Comparison of ENCODE assay signal across 1 cellular context in genomic region chr20:47969426-47969825, GRCh38.
TF ChIP-seq lines count a peak whose summit lies in the region.

No MANE protein-coding gene starts in this region.

TF ChIP-seq in GM23338, 12 proteins besides CTCF, POLR2A, EP300 and RAD21 (continued from another document):
- no peak for TF ChIP-seq ZNF462 (CRISPR knock-in tag; IDR thresholded peaks at IDR 0.05)
- TF ChIP-seq CREB1 (CRISPR knock-in tag; IDR thresholded peaks at IDR 0.05; ENCODE audit: low read depth), result no peak
- TF ChIP-seq STAT1 (IDR thresholded peaks at IDR 0.05; ENCODE audit: unreplicated experiment), result no peak
- no peak for TF ChIP-seq EZH2 (IDR thresholded peaks at IDR 0.05; ENCODE audit: low read depth, unreplicated experiment)
- no peak for TF ChIP-seq ZNF114 (CRISPR knock-in tag; IDR thresholded peaks at IDR 0.05)
- TF ChIP-seq JUNB (IDR thresholded peaks at IDR 0.05; ENCODE audit: unreplicated experiment), result no peak
